Comparison of ENCODE assay signal across 19 cellular contexts in genomic region chr12:93134175-93134574, GRCh38.
"Had no signal": no experiment of that assay in that cellular context is flagged by ENCODE, and none has a peak within 500 bp of the region (broad histone marks: within the 10 kb centered on the region; RNA-seq: fewer than 3 reads in every experiment).

No MANE protein-coding gene starts in this region.

- H3K4me3 ChIP-seq: lower lobe of right lung, right atrium auricular region, skin epidermis, suprapubic skin, upper lobe of left lung had no signal

- H3K27ac Mint-ChIP-seq: activated naive CD8-positive, alpha-beta T cell treated with anti-CD3 and anti-CD28 coated beads for 36 hours; effector memory CD8-positive, alpha-beta T cell had no signal

- H3K36me3 Mint-ChIP-seq: activated naive CD8-positive, alpha-beta T cell treated with anti-CD3 and anti-CD28 coated beads for 36 hours had no signal

- H3K9me3 ChIP-seq: lower lobe of right lung, right atrium auricular region, suprapubic skin, upper lobe of left lung had no signal

- DNase-seq: activated CD4-positive, alpha-beta T cell treated with anti-CD3 and anti-CD28 coated beads, Interleukin-2, amount 10 ng/mL, durations not matched to agents 7 days and 5 days; activated CD8-positive, alpha-beta memory T cell treated with anti-CD3 and anti-CD28 coated beads for 24 hours; activated naive CD8-positive, alpha-beta T cell treated with anti-CD3 and anti-CD28 coated beads for 36 hours; effector memory CD8-positive, alpha-beta T cell; foreskin keratinocyte; glutamatergic neuron; lower lobe of right lung; midbrain; posterior cingulate gyrus; stimulated activated CD4-positive, alpha-beta T cell treated with anti-CD3 and anti-CD28 coated beads, Interleukin-4, amount 100 ng/mL, for 24 hours; stimulated activated CD8-positive, alpha-beta memory T cell treated with anti-CD3 and anti-CD28 coated beads, Interleukin-4, amount 100 ng/mL, for 48 hours; upper lobe of left lung had no signal

- H3K36me3 ChIP-seq: lower lobe of right lung, right atrium auricular region, suprapubic skin, upper lobe of left lung had no signal

- H3K27me3 Mint-ChIP-seq: activated CD4-positive, alpha-beta T cell treated with anti-CD3 and anti-CD28 coated beads, Interleukin-2, amount 10 ng/mL, durations not matched to agents 7 days and 5 days; activated naive CD8-positive, alpha-beta T cell treated with anti-CD3 and anti-CD28 coated beads for 36 hours; dendritic cell treated with granulocyte-macrophage colony-stimulating factor and Interleukin-4, amounts not matched to agents 40 ng/mL and 50 ng/mL, for 4 days had no signal

- H3K27ac ChIP-seq: foreskin keratinocyte, right atrium auricular region, suprapubic skin had no signal

- H3K9me3 Mint-ChIP-seq: activated CD4-positive, alpha-beta T cell treated with anti-CD3 and anti-CD28 coated beads, Interleukin-2, amount 10 ng/mL, durations not matched to agents 7 days and 5 days; activated naive CD8-positive, alpha-beta T cell treated with anti-CD3 and anti-CD28 coated beads for 36 hours; activated T-helper 1 cell treated with anti-CD3 and anti-CD28 coated beads, Interleukin-12 subunit alpha, Interleukin-12 subunit beta, Interleukin-2, Interleukin-4 antibody, amounts not matched to agents 30 ng/mL and 10 ng/mL and 1 ng/mL, durations not matched to agents 14 hours and 24 hours and 36 hours; dendritic cell treated with granulocyte-macrophage colony-stimulating factor and Interleukin-4, amounts not matched to agents 40 ng/mL and 50 ng/mL, for 4 days; effector memory CD8-positive, alpha-beta T cell; stimulated activated naive CD8-positive, alpha-beta T cell treated with anti-CD3 and anti-CD28 coated beads, Interleukin-15, Interleukin-2, amounts not matched to agents 100 ng/mL and 50 ng/mL, for 24 hours; T-helper 2 cell treated with Interferon-gamma antibody and Interleukin-4, amounts not matched to agents 5 μg/mL and 100 μg/mL, for 36 hours had no signal

- ATAC-seq: effector memory CD8-positive, alpha-beta T cell; foreskin keratinocyte had no signal

- H3K27me3 ChIP-seq: foreskin keratinocyte, right atrium auricular region, suprapubic skin, upper lobe of left lung had no signal

- H3K4me3 Mint-ChIP-seq: activated CD4-positive, alpha-beta T cell treated with anti-CD3 and anti-CD28 coated beads, Interleukin-2, amount 10 ng/mL, durations not matched to agents 7 days and 5 days; activated naive CD8-positive, alpha-beta T cell treated with anti-CD3 and anti-CD28 coated beads for 36 hours; activated T-helper 1 cell treated with anti-CD3 and anti-CD28 coated beads, Interleukin-12 subunit alpha, Interleukin-12 subunit beta, Interleukin-2, Interleukin-4 antibody, amounts not matched to agents 30 ng/mL and 10 ng/mL and 1 ng/mL, durations not matched to agents 14 hours and 24 hours and 36 hours; dendritic cell treated with granulocyte-macrophage colony-stimulating factor and Interleukin-4, amounts not matched to agents 40 ng/mL and 50 ng/mL, for 4 days; effector memory CD8-positive, alpha-beta T cell; T-helper 2 cell treated with Interferon-gamma antibody and Interleukin-4, amounts not matched to agents 5 μg/mL and 100 μg/mL, for 36 hours had no signal
